ENCODE assay signal across 19 cellular contexts in genomic region chr16:86490859-86491642, GRCh38. TPM values are rescaled to one million over a fixed set of nuclear protein-coding genes. Genes with fewer than 3 reads are reported as not detected.
DNase-seq lines count a peak whose midpoint lies in the region; ATAC-seq and TF ChIP-seq lines count a peak whose summit lies in the region.
"Had no signal": no experiment of that assay in that cellular context is flagged by ENCODE, and none has a peak within 500 bp of the region (broad histone marks: within the 10 kb centered on the region; RNA-seq: fewer than 3 reads in every experiment).

No MANE protein-coding gene starts in this region.

- H3K27me3 ChIP-seq in muscle layer of colon (ENCODE audit: control insufficient read depth in 1 of 2, insufficient read depth in 2 of 2, low read length in 2 of 2), result no peaks in the 10 kb centered on the region

- H3K9ac ChIP-seq in muscle layer of colon (ENCODE audit: low read length), result peak overlapping the region; percentile 38

- DNase-seq in AG09319 (ENCODE audit: extremely low read depth, low read depth) (peak; percentile 70), HFF-Myc (ENCODE audit: extremely low read depth, low read depth) (peak; percentile 81), dedifferentiated amniotic fluid mesenchymal stem cell (ENCODE audit: extremely low spot score) (peak; percentile 56), GM19238 (ENCODE audit: insufficient read length, low spot score) (no peak)
- no peak for DNase-seq in activated CD4-positive, alpha-beta memory T cell treated with anti-CD3 and anti-CD28 coated beads for 36 hours
- DNase-seq: cortex of kidney, left cardiac atrium, NCI-H1694 treated with DMSO at 0.1 percent for 48 hours, NCI-H510A treated with DMSO at 0.1 percent for 48 hours, pancreas, T-cell had no signal

- intact Hi-C loops in activated CD4-positive, alpha-beta memory T cell treated with anti-CD3 and anti-CD28 coated beads for 36 hours (cut with micrococcal nuclease), result no loop called here

- TF ChIP-seq CTCF in AG09319 (IDR thresholded peaks at IDR 0.05; ENCODE audit: low read depth, low read length) (no peak), HFF-Myc (IDR thresholded peaks at IDR 0.05; ENCODE audit: low read depth, low read length, missing control alignments) (no peak)

- POLR2A ChIA-PET in activated CD4-positive, alpha-beta memory T cell treated with anti-CD3 and anti-CD28 coated beads for 36 hours (lab: Charles Lee), result no interaction called here

- H3K4me3 ChIP-seq in HFF-Myc (replicated peaks; ENCODE audit: low read depth, low read length), result no peak overlapping the region
- H3K4me3 ChIP-seq in muscle layer of colon (ENCODE audit: low read depth in 1 of 2, low read length in 2 of 2), result no peak overlapping the region
- H3K4me3 ChIP-seq: ascending aorta, pancreas, smooth muscle cell had no signal

- H3K27ac ChIP-seq in muscle layer of colon (ENCODE audit: low read depth, low read length), result peak overlapping the region; percentile 89
- H3K27ac ChIP-seq: ascending aorta, pancreas had no signal

- no peaks in the 10 kb centered on the region for H3K36me3 Mint-ChIP-seq in activated CD4-positive, alpha-beta memory T cell treated with anti-CD3 and anti-CD28 coated beads for 36 hours
- H3K36me3 Mint-ChIP-seq: stimulated activated memory B cell treated with anti-CD40 and anti-IgM and Interleukin-4, amounts not matched to agents 10 μg/mL and 1 μg/mL and 100 μg/mL, for 72 hours; T-cell; WTC11 had no signal

- H3K4me1 Mint-ChIP-seq in activated CD4-positive, alpha-beta memory T cell treated with anti-CD3 and anti-CD28 coated beads for 36 hours (ENCODE audit: low read depth), result no peaks in the 10 kb centered on the region
- H3K4me1 Mint-ChIP-seq: stimulated activated memory B cell treated with anti-CD40 and anti-IgM and Interleukin-4, amounts not matched to agents 10 μg/mL and 1 μg/mL and 100 μg/mL, for 72 hours; T-cell had no signal

- no peaks in the 10 kb centered on the region for H3K9me3 ChIP-seq in muscle layer of colon (ENCODE audit: low read length)
- H3K9me3 ChIP-seq: ascending aorta, pancreas had no signal

- H3K27me3 Mint-ChIP-seq in activated CD4-positive, alpha-beta memory T cell treated with anti-CD3 and anti-CD28 coated beads for 36 hours, result peaks cover 49% of the 10 kb centered on the region

- ATAC-seq in GM19395 (IDR thresholded peaks at IDR 0.05; ENCODE audit: unreplicated experiment) (no peak), HG02759 (IDR thresholded peaks at IDR 0.05; ENCODE audit: unreplicated experiment) (no peak)
- ATAC-seq: left cardiac atrium; pancreas; stimulated activated memory B cell treated with anti-CD40 and anti-IgM and Interleukin-4, amounts not matched to agents 10 μg/mL and 1 μg/mL and 100 μg/mL, for 72 hours; T-cell; WTC11 had no signal

- peaks cover 28% of the 10 kb centered on the region for H3K36me3 ChIP-seq in muscle layer of colon (ENCODE audit: insufficient read depth, low read length)
- H3K36me3 ChIP-seq: ascending aorta, pancreas had no signal

- no peak overlapping the region for H3K27ac Mint-ChIP-seq in activated CD4-positive, alpha-beta memory T cell treated with anti-CD3 and anti-CD28 coated beads for 36 hours
- H3K27ac Mint-ChIP-seq: stimulated activated memory B cell treated with anti-CD40 and anti-IgM and Interleukin-4, amounts not matched to agents 10 μg/mL and 1 μg/mL and 100 μg/mL, for 72 hours; T-cell; WTC11 had no signal

- H3K9me3 Mint-ChIP-seq in activated CD4-positive, alpha-beta memory T cell treated with anti-CD3 and anti-CD28 coated beads for 36 hours, result no peaks in the 10 kb centered on the region
- H3K9me3 Mint-ChIP-seq: stimulated activated memory B cell treated with anti-CD40 and anti-IgM and Interleukin-4, amounts not matched to agents 10 μg/mL and 1 μg/mL and 100 μg/mL, for 72 hours; T-cell; WTC11 had no signal

- peaks cover 36% of the 10 kb centered on the region for H3K4me1 ChIP-seq in muscle layer of colon (ENCODE audit: insufficient read depth, low read length)
- H3K4me1 ChIP-seq: ascending aorta, pancreas had no signal

- no peak overlapping the region for H3K4me3 Mint-ChIP-seq in activated CD4-positive, alpha-beta memory T cell treated with anti-CD3 and anti-CD28 coated beads for 36 hours
- H3K4me3 Mint-ChIP-seq: stimulated activated memory B cell treated with anti-CD40 and anti-IgM and Interleukin-4, amounts not matched to agents 10 μg/mL and 1 μg/mL and 100 μg/mL, for 72 hours; T-cell; WTC11 had no signal

- CTCF ChIA-PET in activated CD4-positive, alpha-beta memory T cell treated with anti-CD3 and anti-CD28 coated beads for 36 hours (lab: Charles Lee), result no interaction called here

RNA-seq across cellular contexts. Expression of gene FOXF1, which starts 19.3 kb away (rescaled TPM):
- total RNA-seq in activated CD4-positive, alpha-beta memory T cell treated with anti-CD3 and anti-CD28 coated beads for 36 hours, result not detected
- total RNA-seq: activated CD8-positive, alpha-beta memory T cell treated with anti-CD3 and anti-CD28 coated beads for 36 hours; WTC11 had no signal

Comparison
In these comparisons a context has a peak if more than half of its experiments do, and no peak if none do; other contexts are left out.
1. DNase-seq: peak in AG09319 (single experiment), HFF-Myc (single experiment) and dedifferentiated amniotic fluid mesenchymal stem cell (single experiment); none in activated CD4-positive, alpha-beta memory T cell treated with anti-CD3 and anti-CD28 coated beads for 36 hours (single experiment) and GM19238 (single experiment).